In genomic region chr18:34352385-34353163, GRCh38 we compare ENCODE assay signal across 11 cellular contexts.
DNase-seq lines count a peak whose midpoint lies in the region; ATAC-seq, FAIRE-seq and TF ChIP-seq lines count a peak whose summit lies in the region.
"Had no signal": no experiment of that assay in that cellular context is flagged by ENCODE, and none has a peak within 500 bp of the region (broad histone marks: within the 10 kb centered on the region; RNA-seq: fewer than 3 reads in every experiment).

No MANE protein-coding gene starts in this region.

- H2BK120ac ChIP-seq in trophoblast cell (ENCODE audit: insufficient read depth, low read length, poor library complexity): no peak overlapping the region

- H3K9me3 ChIP-seq in A673 (ENCODE audit: low read depth, low read length, poor library complexity, severe bottlenecking) (no peaks in the 10 kb centered on the region), RWPE2 (ENCODE audit: severe bottlenecking) (no peaks in the 10 kb centered on the region), trophoblast cell (ENCODE audit: insufficient read depth, low read depth, low read length) (no peaks in the 10 kb centered on the region)

- no peaks in the 10 kb centered on the region for H3K79me2 ChIP-seq in trophoblast cell (ENCODE audit: control insufficient read depth, insufficient read depth, low read length, poor library complexity)

- ATAC-seq in RWPE2 (ENCODE audit: low read depth): no peak

- H3K4ac ChIP-seq in trophoblast cell (ENCODE audit: low read depth, low read length): no peak overlapping the region

- H3K79me1 ChIP-seq in trophoblast cell (ENCODE audit: low read length): no peaks in the 10 kb centered on the region

- no peak overlapping the region for H2AK5ac ChIP-seq in trophoblast cell (ENCODE audit: low read length)

- intact Hi-C loops in A673 (cut with micrococcal nuclease; ENCODE audit: unreplicated experiment): loop anchor here (10.0 kb wide), 2 partner anchors 292 to 432 kb away; no protein-coding TSS in a partner anchor

- H3K9ac ChIP-seq in trophoblast cell (ENCODE audit: low read length): no peak overlapping the region
- H3K9ac ChIP-seq: BLaER1 treated with 17β-estradiol and CSF1 and Interleukin-3, amounts not matched to agents 10 nM and 100 nM had no signal

- no peak overlapping the region for H2BK12ac ChIP-seq in trophoblast cell (ENCODE audit: low read length)

- H3K23ac ChIP-seq in trophoblast cell (ENCODE audit: low read length): no peak overlapping the region

- H3K27ac Mint-ChIP-seq in nephron progenitor cell: no peak overlapping the region

- H3K14ac ChIP-seq in trophoblast cell (ENCODE audit: low read length): no peak overlapping the region

- DNase-seq in A673 (ENCODE audit: low spot score): peak; percentile 39
- peak; percentile 81 for DNase-seq in NCI-H1092 (lab: John Stamatoyannopoulos, UW)
- DNase-seq in RWPE2 (ENCODE audit: low spot score): no peak
- DNase-seq in GM10266 (ENCODE audit: extremely low spot score): no peak
- no peak for DNase-seq in trophoblast cell
- no peak for DNase-seq in T-helper 1 cell
- DNase-seq in nephron progenitor cell: no peak

- CTCF ChIA-PET in A673 (lab: Charles Lee): interaction anchor here (0.6 to 1.2 kb wide), 3 partner anchors 24 to 435 kb away, joined by 3 read pairs; no protein-coding TSS in a partner anchor

- peak; percentile 49 for TF ChIP-seq CTCF in A673 (conservative IDR thresholded peaks at IDR 0.05; ENCODE audit: low read depth, low read length)
- TF ChIP-seq CTCF in RWPE2 (IDR thresholded peaks at IDR 0.05; ENCODE audit: poor library complexity, severe bottlenecking): peak; percentile 29
- no peak for TF ChIP-seq CTCF in GM10266 (IDR thresholded peaks at IDR 0.05; ENCODE audit: control insufficient read depth, insufficient read depth, low read depth, missing control alignments)
- no peak for TF ChIP-seq CTCF in nephron progenitor cell (IDR thresholded peaks at IDR 0.05)

- no peak overlapping the region for H4K8ac ChIP-seq in trophoblast cell (ENCODE audit: low read depth, low read length)

- H3K36me3 Mint-ChIP-seq in nephron progenitor cell (ENCODE audit: low read depth): no peaks in the 10 kb centered on the region

- H3K18ac ChIP-seq in trophoblast cell (ENCODE audit: low read length): no peak overlapping the region

- H3K4me3 ChIP-seq in A673 (ENCODE audit: low read depth, low read length, poor library complexity, severe bottlenecking): no peak overlapping the region
- no peak overlapping the region for H3K4me3 ChIP-seq in RWPE2 (ENCODE audit: severe bottlenecking)
- H3K4me3 ChIP-seq in trophoblast cell (ENCODE audit: low read depth, low read length): no peak overlapping the region
- H3K4me3 ChIP-seq: BLaER1 treated with 17β-estradiol and CSF1 and Interleukin-3, amounts not matched to agents 10 nM and 100 nM had no signal

- H3K4me2 ChIP-seq in trophoblast cell (ENCODE audit: low read length): no peak overlapping the region
- H3K4me2 ChIP-seq: BLaER1 treated with 17β-estradiol and CSF1 and Interleukin-3, amounts not matched to agents 10 nM and 100 nM had no signal

- peaks cover 10% of the 10 kb centered on the region for H3K27me3 Mint-ChIP-seq in nephron progenitor cell (ENCODE audit: low read depth, poor library complexity)

- no CpG with 5 or more reads among the region's 1 CpG for WGBS in trophoblast cell (ENCODE audit: extremely low coverage, insufficient coverage, insufficient read length)

- no peak overlapping the region for H3K27ac ChIP-seq in A673 (ENCODE audit: low read depth, low read length, poor library complexity, severe bottlenecking)
- no peak overlapping the region for H3K27ac ChIP-seq in RWPE2 (ENCODE audit: poor library complexity, severe bottlenecking)
- H3K27ac ChIP-seq in trophoblast cell (ENCODE audit: low read depth, low read length): no peak overlapping the region
- H3K27ac ChIP-seq: BLaER1 treated with 17β-estradiol and CSF1 and Interleukin-3, amounts not matched to agents 10 nM and 100 nM had no signal

- no peak overlapping the region for H4K91ac ChIP-seq in trophoblast cell (ENCODE audit: low read depth, low read length)

- H3K27me3 ChIP-seq in A673 (replicated peaks; ENCODE audit: insufficient read depth, low read depth, low read length, poor library complexity): no peaks in the 10 kb centered on the region
- H3K27me3 ChIP-seq in RWPE2 (ENCODE audit: insufficient read depth, poor library complexity, severe bottlenecking): no peaks in the 10 kb centered on the region
- H3K27me3 ChIP-seq in trophoblast cell (ENCODE audit: insufficient read depth, low read length): no peaks in the 10 kb centered on the region
- H3K27me3 ChIP-seq: BLaER1 treated with 17β-estradiol and CSF1 and Interleukin-3, amounts not matched to agents 10 nM and 100 nM had no signal

- no peak overlapping the region for H3K4me3 Mint-ChIP-seq in nephron progenitor cell

- H2AFZ ChIP-seq in trophoblast cell (ENCODE audit: insufficient read depth, low read length, poor library complexity): no peak overlapping the region

- BruUV-seq in A673 (replicated peaks; lab: Mats Ljungman, UMichigan): no TSS peak

- POLR2A ChIA-PET in A673 (lab: Charles Lee; ENCODE audit: low non-redundant PET): no interaction called here

- H4K12ac ChIP-seq in trophoblast cell (ENCODE audit: low read depth, low read length): no peak overlapping the region

- H2BK5ac ChIP-seq in trophoblast cell (ENCODE audit: low read depth, low read length, poor library complexity): no peak overlapping the region

- peaks cover 2% of the 10 kb centered on the region for H3K4me1 Mint-ChIP-seq in nephron progenitor cell

- FAIRE-seq in islet of Langerhans (lab: Jason Lieb, UNC): peak; percentile 100
- FAIRE-seq: endometrium, GM18507 had no signal

- no peaks in the 10 kb centered on the region for H3K36me3 ChIP-seq in A673 (ENCODE audit: insufficient read depth, low read length, poor library complexity, severe bottlenecking)
- no peaks in the 10 kb centered on the region for H3K36me3 ChIP-seq in RWPE2 (ENCODE audit: low read depth)
- H3K36me3 ChIP-seq in trophoblast cell (ENCODE audit: control insufficient read depth in 1 of 2, insufficient read depth in 2 of 2, low read length in 2 of 2): no peaks in the 10 kb centered on the region
- H3K36me3 ChIP-seq: BLaER1 treated with 17β-estradiol and CSF1 and Interleukin-3, amounts not matched to agents 10 nM and 100 nM had no signal

- no peaks in the 10 kb centered on the region for H3K9me3 Mint-ChIP-seq in nephron progenitor cell

- H3K4me1 ChIP-seq in A673 (ENCODE audit: insufficient read depth, low read length, poor library complexity, severe bottlenecking) (no peaks in the 10 kb centered on the region), RWPE2 (ENCODE audit: insufficient read depth, poor library complexity, severe bottlenecking) (no peaks in the 10 kb centered on the region), trophoblast cell (ENCODE audit: control insufficient read depth in 1 of 2, insufficient read depth in 2 of 2, low read length in 2 of 2) (no peaks in the 10 kb centered on the region)
- H3K4me1 ChIP-seq: BLaER1 treated with 17β-estradiol and CSF1 and Interleukin-3, amounts not matched to agents 10 nM and 100 nM had no signal

Comparison
In these comparisons a context has a peak if more than half of its experiments do, and no peak if none do; other contexts are left out.
1. DNase-seq: peak in A673 (single experiment) and NCI-H1092 (single experiment); none in RWPE2 (single experiment), GM10266 (single experiment), trophoblast cell (0 of 2), T-helper 1 cell (0 of 5) and nephron progenitor cell (single experiment).
2. CTCF ChIP-seq: peak in A673 (single experiment) and RWPE2 (single experiment); none in GM10266 (single experiment) and nephron progenitor cell (single experiment).